In the genomic region with DNA sequence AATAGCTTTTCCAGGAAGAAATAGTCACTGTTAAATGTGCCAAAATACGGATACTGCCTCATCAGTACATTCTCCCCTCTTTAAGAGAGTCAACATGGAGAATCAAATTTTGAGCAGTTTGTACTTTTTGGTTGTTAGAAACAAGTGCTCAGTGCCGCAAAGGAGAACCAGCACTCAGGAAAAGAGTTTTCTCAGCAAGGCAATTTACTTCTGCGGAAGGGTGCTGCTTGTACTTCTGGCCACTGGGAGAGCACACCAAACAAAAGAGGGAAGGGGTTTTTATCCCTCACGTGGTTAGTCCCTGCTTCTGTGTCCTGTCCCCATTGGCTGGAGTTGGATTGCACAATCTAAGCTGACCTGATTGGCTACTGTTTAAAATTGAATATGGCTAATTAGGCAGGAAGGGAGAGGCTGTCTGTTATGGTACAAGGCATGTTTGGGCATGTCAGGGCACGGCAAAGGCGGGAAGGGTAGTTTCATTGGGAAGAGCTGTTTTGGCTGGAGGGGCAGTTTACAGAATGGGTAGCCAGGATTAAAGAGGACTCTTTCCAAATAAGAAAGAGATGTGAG, we compare ENCODE assay signal across 29 cellular contexts.
"Had no signal": no experiment of that assay in that cellular context is flagged by ENCODE, and none has a peak within 500 bp of the region (broad histone marks: within the 10 kb centered on the region; RNA-seq: fewer than 3 reads in every experiment).

No MANE protein-coding gene starts in this region.

- H3K4me1 Mint-ChIP-seq: activated B cell treated with CpG ODN at 0.5 μM for 24 hours; activated T-helper 17 cell treated with anti-CD3 and anti-CD28 coated beads, Interleukin-2, amount 50 U/mL, for 72 hours; T-helper 17 cell had no signal

- H3K36me3 Mint-ChIP-seq: activated naive CD8-positive, alpha-beta T cell had no signal

- H3K27ac Mint-ChIP-seq: activated B cell treated with CpG ODN at 0.5 μM for 24 hours; activated CD8-positive, alpha-beta T cell treated with anti-CD3 and anti-CD28 coated beads for 36 hours; activated naive CD8-positive, alpha-beta T cell; activated T-helper 17 cell treated with anti-CD3 and anti-CD28 coated beads, Interleukin-2, amount 50 U/mL, for 72 hours; effector memory CD8-positive, alpha-beta T cell; T-helper 17 cell; T-helper 2 cell treated with Interferon-gamma antibody and Interleukin-4, amounts not matched to agents 5 μg/mL and 100 μg/mL, for 36 hours had no signal

- ATAC-seq: activated CD4-positive, CD25-positive, alpha-beta regulatory T cell treated with anti-CD3 and anti-CD28 coated beads, Interleukin-2, amount 50 U/mL, for 24 hours; activated CD8-positive, alpha-beta T cell treated with anti-CD3 and anti-CD28 coated beads for 36 hours; activated T-cell treated with anti-CD3 and anti-CD28 coated beads, Interleukin-2, amount 50 U/mL, for 4 hours; activated T-helper 17 cell treated with anti-CD3 and anti-CD28 coated beads, Interleukin-2, amount 50 U/mL, for 72 hours; effector memory CD8-positive, alpha-beta T cell; esophagus mucosa; T-helper 17 cell had no signal

- DNase-seq: activated B cell treated with CpG ODN at 0.5 μM for 24 hours; activated CD4-positive, alpha-beta T cell treated with anti-CD3 and anti-CD28 coated beads for 48 hours; activated CD4-positive, alpha-beta T cell treated with anti-CD3 and anti-CD28 coated beads, Interleukin-2, amount 50 U/mL, for 1 hour; activated CD4-positive, alpha-beta T cell treated with anti-CD3 and anti-CD28 coated beads, Interleukin-2, amount 50 U/mL, for 48 hours; activated CD8-positive, alpha-beta memory T cell treated with anti-CD3 and anti-CD28 coated beads for 24 hours; activated CD8-positive, alpha-beta T cell treated with anti-CD3 and anti-CD28 coated beads for 36 hours; activated effector memory CD4-positive, alpha-beta T cell treated with Interleukin-2 at 50 U/mL for 16 hours; activated gamma-delta T cell treated with Interleukin-2 at 50 U/mL for 16 hours; activated naive CD4-positive, alpha-beta T cell treated with anti-CD3 and anti-CD28 coated beads, Interleukin-2, amount 50 U/mL, for 16 hours; activated naive CD4-positive, alpha-beta T cell treated with Interleukin-2 at 50 U/mL for 16 hours; activated T-cell treated with anti-CD3 and anti-CD28 coated beads, Interleukin-2, amount 50 U/mL, for 4 hours; amniotic stem cell; anterior cingulate cortex; brain microvascular endothelial cell; caudate nucleus; cortex of kidney; dermis blood vessel endothelial cell; effector CD4-positive, alpha-beta T cell; effector memory CD8-positive, alpha-beta T cell; foreskin fibroblast; head of caudate nucleus; T-helper 17 cell; T1000; WERI-Rb-1 had no signal

- H3K27ac ChIP-seq: brain microvascular endothelial cell, WERI-Rb-1 had no signal

- H3K4me3 Mint-ChIP-seq: activated B cell treated with CpG ODN at 0.5 μM for 24 hours; activated CD8-positive, alpha-beta T cell treated with anti-CD3 and anti-CD28 coated beads for 36 hours; activated naive CD8-positive, alpha-beta T cell; activated T-cell treated with anti-CD3 and anti-CD28 coated beads, Interleukin-2, amount 50 U/mL, for 4 hours; activated T-helper 17 cell treated with anti-CD3 and anti-CD28 coated beads, Interleukin-2, amount 50 U/mL, for 72 hours; effector memory CD8-positive, alpha-beta T cell; T-helper 17 cell; T-helper 2 cell treated with Interferon-gamma antibody and Interleukin-4, amounts not matched to agents 5 μg/mL and 100 μg/mL, for 36 hours had no signal

- H3K36me3 ChIP-seq: WERI-Rb-1 had no signal

- H3K27me3 Mint-ChIP-seq: activated B cell treated with CpG ODN at 0.5 μM for 24 hours had no signal

- H3K27me3 ChIP-seq: brain microvascular endothelial cell had no signal
